23 cellular contexts compared by ENCODE assay signal in genomic region chr5:80852331-80853245, GRCh38.
DNase-seq lines count a peak whose midpoint lies in the region; ATAC-seq, FAIRE-seq and TF ChIP-seq lines count a peak whose summit lies in the region.
"Had no signal": no experiment of that assay in that cellular context is flagged by ENCODE, and none has a peak within 500 bp of the region (broad histone marks: within the 10 kb centered on the region; RNA-seq: fewer than 3 reads in every experiment).

No MANE protein-coding gene starts in this region.

- no TSS peak for BruUV-seq in HepG2 (replicated peaks; lab: Mats Ljungman, UMichigan)

- TF ChIP-seq EP300 in HepG2 (IDR thresholded peaks at IDR 0.05; ENCODE audit: low read depth in 2 of 2, low read length in 2 of 2) = no peak
- no peak for TF ChIP-seq EP300 in HepG2 (CRISPR knock-in tag; IDR thresholded peaks at IDR 0.05; ENCODE audit: borderline replicate concordance)

- H3K79me2 ChIP-seq in HepG2 (ENCODE audit: insufficient read depth, low read length) = no peaks in the 10 kb centered on the region

- in situ Hi-C loops in HepG2 (cut with HindIII; ENCODE audit: extremely low pct_ligation_motif_present, low pct_unique_long_range_greater_than_20kb) = no loop called here

- TF ChIP-seq POLR2A in HepG2 (IDR thresholded peaks at IDR 0.05; ENCODE audit: insufficient read depth in 1 of 2, low read depth in 2 of 2, low read length in 2 of 2) = no peak
- TF ChIP-seq POLR2A in right lobe of liver (IDR thresholded peaks at IDR 0.05) = no peak

- no peak for FAIRE-seq in HepG2 (lab: Jason Lieb, UNC)
- peak; percentile 27 for FAIRE-seq in urothelium cell line (lab: Jason Lieb, UNC)
- FAIRE-seq: A204.1 had no signal

- H3K27me3 ChIP-seq in HepG2 (ENCODE audit: control insufficient read depth in 1 of 2, insufficient read depth in 2 of 2, low read length in 2 of 2) = no peaks in the 10 kb centered on the region; a peak in 1 of 5 replicates
- no peaks in the 10 kb centered on the region for H3K27me3 ChIP-seq in right lobe of liver

- no peak overlapping the region for H2AFZ ChIP-seq in HepG2 (ENCODE audit: low read length)

- peaks cover 7 to 16% of the 10 kb centered on the region in 2 experiments; a peak in 2 of 5 replicates for H3K36me3 ChIP-seq in HepG2 (replicated peaks in 1 of 2; ENCODE audit: control insufficient read depth in 1 of 2, insufficient read depth in 2 of 2, low read length in 2 of 2)
- peaks cover 0 to 1% (median 0%) of the 10 kb centered on the region in 4 donors for H3K36me3 ChIP-seq in right lobe of liver

- no peak for TF ChIP-seq RAD21 in HepG2 (CRISPR knock-in tag; IDR thresholded peaks at IDR 0.05)

- H3K4me3 Mint-ChIP-seq in WTC11 = no peak overlapping the region
- H3K4me3 Mint-ChIP-seq in endothelial cell (ENCODE audit: unreplicated experiment) = no peak overlapping the region
- no peak overlapping the region for H3K4me3 Mint-ChIP-seq in activated CD4-positive, alpha-beta memory T cell treated with anti-CD3 and anti-CD28 coated beads for 36 hours
- H3K4me3 Mint-ChIP-seq in T-cell = no peak overlapping the region
- H3K4me3 Mint-ChIP-seq: CD4-positive, alpha-beta T cell; HFFc6 had no signal

- peaks cover 29% of the 10 kb centered on the region for H3K9me3 ChIP-seq in HepG2 (ENCODE audit: low read length)
- H3K9me3 ChIP-seq in right lobe of liver = peaks cover 0 to 5% (median 0%) of the 10 kb centered on the region in 4 donors

- CTCF ChIA-PET in HepG2 (lab: Yijun Ruan, JAX; ENCODE audit: low intra/inter-chr PET ratio, low total read pairs) (no interaction called here), WTC11 (lab: Charles Lee) (no interaction called here), T-cell (lab: Charles Lee) (no interaction called here)
- CTCF ChIA-PET in activated CD4-positive, alpha-beta memory T cell treated with anti-CD3 and anti-CD28 coated beads for 36 hours (lab: Charles Lee) = no interaction called here

- H3K27ac ChIP-seq in HepG2 (ENCODE audit: extremely low read length, insufficient read depth, low read length) (no peak overlapping the region), right lobe of liver (no peak overlapping the region)
- H3K27ac ChIP-seq: RWPE1 had no signal

- peak; percentile 49; the same call in 2 of the 3 replicates for ATAC-seq in HepG2
- no peak for ATAC-seq in right lobe of liver
- no peak for ATAC-seq in WTC11
- ATAC-seq in T-cell (replicated peaks in 1 of 4) = no peak
- ATAC-seq: PC-3 had no signal

- POLR2A ChIA-PET in HepG2 (lab: Yijun Ruan, JAX) = no interaction called here
- POLR2A ChIA-PET in WTC11 (lab: Charles Lee) = no interaction called here
- POLR2A ChIA-PET in activated CD4-positive, alpha-beta memory T cell treated with anti-CD3 and anti-CD28 coated beads for 36 hours (lab: Charles Lee) = no interaction called here
- POLR2A ChIA-PET in T-cell (lab: Charles Lee) = no interaction called here

- intact Hi-C loops in HepG2 (cut with micrococcal nuclease; ENCODE audit: unreplicated experiment) (no loop called here), right lobe of liver (cut with DNase I) (no loop called here)
- intact Hi-C loops in activated CD4-positive, alpha-beta memory T cell treated with anti-CD3 and anti-CD28 coated beads for 36 hours (cut with micrococcal nuclease) = no loop called here

- no peak overlapping the region for H3K9ac ChIP-seq in HepG2 (ENCODE audit: insufficient read depth, low read depth, low read length)

- DNase-seq in HepG2 (ENCODE audit: low spot score) (peak; percentile 41), right lobe of liver (no peak), WTC11 (ENCODE audit: low spot score) (no peak), endothelial cell (ENCODE audit: low spot score) (no peak), urothelium cell line (ENCODE audit: low spot score) (no peak), islet precursor cell (no peak), T-cell (no peak)
- no peak for DNase-seq in activated CD4-positive, alpha-beta memory T cell treated with anti-CD3 and anti-CD28 coated beads for 36 hours
- DNase-seq: Caco-2; CD4-positive, alpha-beta T cell; DMS153; EL; H7; HFFc6; NCI-H1417 treated with DMSO at 0.1 percent for 48 hours; NCI-H187 treated with DMSO at 0.1 percent for 48 hours; NCI-H2227 treated with DMSO at 0.1 percent for 48 hours; NCI-H510A treated with DMSO at 0.1 percent for 48 hours; NCI-H82; PC-3; SIG-M5 had no signal

- H3K9me3 Mint-ChIP-seq in WTC11 (peaks cover 50% of the 10 kb centered on the region), endothelial cell (ENCODE audit: unreplicated experiment) (peaks cover 19% of the 10 kb centered on the region), T-cell (peaks cover 6 to 29% (median 21%) of the 10 kb centered on the region in 3 donors)
- peaks cover 33% of the 10 kb centered on the region for H3K9me3 Mint-ChIP-seq in activated CD4-positive, alpha-beta memory T cell treated with anti-CD3 and anti-CD28 coated beads for 36 hours

- no peak overlapping the region for H3K4me3 ChIP-seq in HepG2 (replicated peaks in 1 of 3; ENCODE audit: insufficient read depth in 1 of 3, low read depth in 2 of 3, low read length in 3 of 3)
- no peak overlapping the region for H3K4me3 ChIP-seq in right lobe of liver

- H3K4me1 Mint-ChIP-seq in WTC11 = peaks cover 6% of the 10 kb centered on the region; the same call in 1 of the 2 replicates
- peaks cover 14% of the 10 kb centered on the region for H3K4me1 Mint-ChIP-seq in endothelial cell (ENCODE audit: unreplicated experiment)
- peaks cover 14% of the 10 kb centered on the region for H3K4me1 Mint-ChIP-seq in activated CD4-positive, alpha-beta memory T cell treated with anti-CD3 and anti-CD28 coated beads for 36 hours (ENCODE audit: low read depth)
- peaks cover 6 to 20% (median 19%) of the 10 kb centered on the region in 3 donors for H3K4me1 Mint-ChIP-seq in T-cell

- H3K27ac Mint-ChIP-seq in WTC11 = no peak overlapping the region
- H3K27ac Mint-ChIP-seq in endothelial cell (ENCODE audit: unreplicated experiment) = peak overlapping the region; percentile 61
- no peak overlapping the region for H3K27ac Mint-ChIP-seq in activated CD4-positive, alpha-beta memory T cell treated with anti-CD3 and anti-CD28 coated beads for 36 hours
- no peak overlapping the region for H3K27ac Mint-ChIP-seq in T-cell
- H3K27ac Mint-ChIP-seq: CD4-positive, alpha-beta T cell; HFFc6 had no signal

- 73% methylated on average over 3 of the region's 3 CpGs for WGBS in HepG2 (ENCODE audit: low lambda C conversion rate)
- 55% methylated on average over 2 of the region's 3 CpGs for WGBS in right lobe of liver (ENCODE audit: insufficient coverage, low coverage, low lambda C conversion rate, missing lambda C conversion rate)

- no peak overlapping the region for H3K4me2 ChIP-seq in HepG2 (ENCODE audit: low read depth, low read length)

- peaks cover 64% of the 10 kb centered on the region for H3K36me3 Mint-ChIP-seq in WTC11
- H3K36me3 Mint-ChIP-seq in endothelial cell (ENCODE audit: low read depth, unreplicated experiment) = peaks cover 28% of the 10 kb centered on the region
- peaks cover 63% of the 10 kb centered on the region for H3K36me3 Mint-ChIP-seq in activated CD4-positive, alpha-beta memory T cell treated with anti-CD3 and anti-CD28 coated beads for 36 hours
- peaks cover 70% of the 10 kb centered on the region for H3K36me3 Mint-ChIP-seq in T-cell

- no peak for TF ChIP-seq CTCF in HepG2 (CRISPR knock-in tag; IDR thresholded peaks at IDR 0.05)
- TF ChIP-seq CTCF in right lobe of liver (IDR thresholded peaks at IDR 0.05) = no peak
- no peak for TF ChIP-seq CTCF in WTC11 (IDR thresholded peaks at IDR 0.05)
- TF ChIP-seq CTCF in endothelial cell (IDR thresholded peaks at IDR 0.05; ENCODE audit: unreplicated experiment) = no peak

- no peaks in the 10 kb centered on the region for H3K27me3 Mint-ChIP-seq in WTC11 (ENCODE audit: low read depth)
- peaks cover 3% of the 10 kb centered on the region for H3K27me3 Mint-ChIP-seq in endothelial cell (ENCODE audit: unreplicated experiment)
- no peaks in the 10 kb centered on the region for H3K27me3 Mint-ChIP-seq in activated CD4-positive, alpha-beta memory T cell treated with anti-CD3 and anti-CD28 coated beads for 36 hours
- H3K27me3 Mint-ChIP-seq in T-cell = no peaks in the 10 kb centered on the region
- H3K27me3 Mint-ChIP-seq: CD4-positive, alpha-beta T cell had no signal

- peaks cover 14% of the 10 kb centered on the region for H3K4me1 ChIP-seq in HepG2 (ENCODE audit: insufficient read depth, low read length)
- no peaks in the 10 kb centered on the region for H3K4me1 ChIP-seq in right lobe of liver
- H3K4me1 ChIP-seq: Caco-2 had no signal

- H4K20me1 ChIP-seq in HepG2 (ENCODE audit: insufficient read depth, low read length) = no peaks in the 10 kb centered on the region

TF ChIP-seq in HepG2, 621 proteins besides CTCF, POLR2A, EP300 and RAD21 (continues in another document):
- TF ChIP-seq SOX6 (IDR thresholded peaks at IDR 0.05) = no peak
- TF ChIP-seq SOX6 (CRISPR knock-in tag; IDR thresholded peaks at IDR 0.05) = peak; percentile 38; the same call in 1 of the 2 replicates
- no peak for TF ChIP-seq CBFB (CRISPR knock-in tag; IDR thresholded peaks at IDR 0.05)
- no peak for TF ChIP-seq CHD4 (IDR thresholded peaks at IDR 0.05; ENCODE audit: borderline replicate concordance, low read length)
- no peak for TF ChIP-seq ZNF879 (CRISPR knock-in tag; IDR thresholded peaks at IDR 0.05)
- TF ChIP-seq FOXA1 (IDR thresholded peaks at IDR 0.05) = no peak
- TF ChIP-seq FOXA1 (CRISPR knock-in tag; IDR thresholded peaks at IDR 0.05) = peak; percentile 61

TF ChIP-seq in WTC11, 78 proteins besides CTCF, POLR2A, EP300 and RAD21:
- TF ChIP-seq GABPB1 (CRISPR knock-in tag; IDR thresholded peaks at IDR 0.05) = 0 out of 2 replicates have a peak, but pooled peaks have one; percentile 47
- TF ChIP-seq ZNF138 (CRISPR knock-in tag; conservative IDR thresholded peaks at IDR 0.05) = no peak

Comparison
In these comparisons a context has a peak if more than half of its experiments do, and no peak if none do; other contexts are left out.
1. Of the 50 proteins assayed by ChIP-seq in both HepG2 and WTC11: peak only in HepG2: none; only in WTC11: GABPB1; in both: none; in neither: 49.